ENCODE assay signal across 8 cellular contexts in the genomic region with DNA sequence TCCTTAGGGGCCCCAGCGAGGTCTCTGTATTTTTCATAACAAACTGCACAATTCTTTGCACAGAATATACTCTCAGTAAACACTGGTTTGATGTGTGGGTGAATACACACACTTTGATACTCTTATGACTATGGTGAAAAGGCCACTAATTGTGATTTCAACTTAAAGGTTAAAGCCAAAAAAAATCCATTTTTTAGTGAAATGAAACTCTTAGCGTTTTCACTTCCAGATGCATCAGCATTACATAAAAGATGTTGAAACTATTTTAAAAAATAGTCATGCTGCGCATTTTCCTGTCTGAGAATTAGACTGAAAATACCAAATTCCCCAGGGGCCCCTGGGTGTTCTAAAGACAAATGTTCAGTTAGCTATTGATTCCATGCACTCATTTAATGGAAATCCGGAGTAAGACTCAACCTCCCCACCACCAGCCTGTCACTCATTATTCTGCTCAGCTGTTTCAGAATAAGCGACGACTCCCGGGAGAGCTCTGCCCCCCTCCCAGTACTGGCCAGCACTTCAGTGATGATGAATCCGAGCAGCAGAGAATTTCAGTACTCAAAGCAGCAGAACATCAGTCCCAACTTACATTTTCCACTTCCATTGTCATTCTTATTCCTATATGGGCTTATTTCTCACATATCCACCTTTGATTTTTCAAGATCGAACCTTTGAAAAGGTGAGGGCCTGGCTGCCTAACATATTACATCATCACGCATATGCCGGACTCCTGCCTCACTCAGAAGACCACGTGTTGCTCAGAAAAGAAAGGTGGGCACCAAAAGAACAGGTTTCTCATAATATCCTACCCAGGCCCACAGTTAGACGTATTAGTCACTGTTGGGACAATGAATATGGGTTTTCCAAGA.
DNase-seq lines count a peak whose midpoint lies in the region; ATAC-seq and TF ChIP-seq lines count a peak whose summit lies in the region.

No MANE protein-coding gene starts in this region.

- H3K9me3 ChIP-seq in neural progenitor cell (ENCODE audit: low read depth): no peaks in the 10 kb centered on the region
- no peaks in the 10 kb centered on the region for H3K9me3 ChIP-seq in CD8-positive, alpha-beta memory T cell (ENCODE audit: low read length)

- peak overlapping the region; percentile 30 for H3K27ac Mint-ChIP-seq in neural progenitor cell
- H3K27ac Mint-ChIP-seq in CD8-positive, alpha-beta memory T cell: peak overlapping the region in 3 of 8 donors; percentile 35 to 85 (median 54)

- H3K27ac ChIP-seq in neural progenitor cell: no peak overlapping the region
- H3K27ac ChIP-seq in CD8-positive, alpha-beta memory T cell (ENCODE audit: low read depth, low read length): no peak overlapping the region

- no peaks in the 10 kb centered on the region for H3K36me3 ChIP-seq in neural progenitor cell
- no peaks in the 10 kb centered on the region for H3K36me3 ChIP-seq in CD8-positive, alpha-beta memory T cell (ENCODE audit: insufficient read depth, low read length)

- H4K20me1 ChIP-seq in neural progenitor cell (ENCODE audit: low read depth): no peaks in the 10 kb centered on the region

- POLR2A ChIA-PET in CD8-positive, alpha-beta memory T cell (lab: Charles Lee): no interaction called here

- no peaks in the 10 kb centered on the region for H3K9me3 Mint-ChIP-seq in neural progenitor cell
- no peaks in the 10 kb centered on the region for H3K9me3 Mint-ChIP-seq in CD8-positive, alpha-beta memory T cell

- no peak for TF ChIP-seq CTCF in neural progenitor cell (IDR thresholded peaks at IDR 0.05)

- H3K27me3 Mint-ChIP-seq in neural progenitor cell (ENCODE audit: insufficient read depth, low read depth): peaks cover 4% of the 10 kb centered on the region
- no peaks in the 10 kb centered on the region for H3K27me3 Mint-ChIP-seq in CD8-positive, alpha-beta memory T cell

- ATAC-seq in GM18508 (IDR thresholded peaks at IDR 0.05; ENCODE audit: insufficient read depth, unreplicated experiment): peak; percentile 82
- peak; percentile 86 for ATAC-seq in GM21447 (IDR thresholded peaks at IDR 0.05; ENCODE audit: unreplicated experiment)
- ATAC-seq in HG03460 (IDR thresholded peaks at IDR 0.05; ENCODE audit: unreplicated experiment): peak; percentile 84

- no peak overlapping the region for H3K4me3 ChIP-seq in neural progenitor cell
- H3K4me3 ChIP-seq in CD8-positive, alpha-beta memory T cell (ENCODE audit: low read length): no peak overlapping the region

- CTCF ChIA-PET in CD8-positive, alpha-beta memory T cell (lab: Charles Lee): no interaction called here

- no peak overlapping the region for H2AFZ ChIP-seq in neural progenitor cell (replicated peaks)

- no peaks in the 10 kb centered on the region for H3K27me3 ChIP-seq in neural progenitor cell
- no peaks in the 10 kb centered on the region for H3K27me3 ChIP-seq in CD8-positive, alpha-beta memory T cell (ENCODE audit: insufficient read depth, low read length, poor library complexity, severe bottlenecking)

- H3K36me3 Mint-ChIP-seq in neural progenitor cell: no peaks in the 10 kb centered on the region
- peaks cover 0 to 36% (median 29%) of the 10 kb centered on the region in 3 donors for H3K36me3 Mint-ChIP-seq in CD8-positive, alpha-beta memory T cell

- H3K79me2 ChIP-seq in neural progenitor cell (ENCODE audit: low read depth): no peaks in the 10 kb centered on the region

- no peak for DNase-seq in neural progenitor cell (ENCODE audit: low spot score)
- DNase-seq in GF-D8 (lab: John Stamatoyannopoulos, UW): no peak
- no peak for DNase-seq in NCI-H1092 treated with DMSO at 0.1 percent for 48 hours (lab: John Stamatoyannopoulos, UW)
- DNase-seq in CD8-positive, alpha-beta memory T cell: no peak
- DNase-seq in C1 segment of cervical spinal cord (lab: John Stamatoyannopoulos, UW): no peak

- no peaks in the 10 kb centered on the region for H3K4me1 ChIP-seq in neural progenitor cell
- H3K4me1 ChIP-seq in CD8-positive, alpha-beta memory T cell (ENCODE audit: insufficient read depth, low read length): no peaks in the 10 kb centered on the region

- H3K4me3 Mint-ChIP-seq in neural progenitor cell: no peak overlapping the region
- H3K4me3 Mint-ChIP-seq in CD8-positive, alpha-beta memory T cell: no peak overlapping the region

- peaks cover 9% of the 10 kb centered on the region for H3K4me1 Mint-ChIP-seq in neural progenitor cell
- peaks cover 32 to 55% (median 39%) of the 10 kb centered on the region in 3 donors for H3K4me1 Mint-ChIP-seq in CD8-positive, alpha-beta memory T cell

- H3K9ac ChIP-seq in neural progenitor cell: no peak overlapping the region

- H3F3A ChIP-seq in neural progenitor cell (ENCODE audit: low read depth): no peaks in the 10 kb centered on the region

- no peak overlapping the region for H3K4me2 ChIP-seq in neural progenitor cell
